Comparison of ENCODE assay signal across 9 cellular contexts in genomic region chr6:30914076-30914853, GRCh38. TPM values are rescaled to one million over a fixed set of nuclear protein-coding genes. Genes with fewer than 3 reads are reported as not detected.
A peak's percentile ranks its signal among the peaks of the same experiment; 100 is the strongest.
DNase-seq lines count a peak whose midpoint lies in the region; ATAC-seq, FAIRE-seq and TF ChIP-seq lines count a peak whose summit lies in the region.
"Had no signal": no experiment of that assay in that cellular context is flagged by ENCODE, and none has a peak within 500 bp of the region (broad histone marks: within the 10 kb centered on the region; RNA-seq: fewer than 3 reads in every experiment).

VARS2 (plus strand) TSS chr6:30914238; CDS start chr6:30914837, 599 bp downstream.

- peak within 1 kb of the TSS; percentile 87 to 93 for H3K27ac ChIP-seq in kidney (ENCODE audit: low read depth in 2 of 2, low read length in 2 of 2)

- TF ChIP-seq CTCF in AG09309 (IDR thresholded peaks at IDR 0.05; ENCODE audit: control insufficient read depth, insufficient read depth, low read depth, low read length, missing control alignments) (peak; percentile 55), kidney (IDR thresholded peaks at IDR 0.05; ENCODE audit: borderline replicate concordance, extremely low read depth, insufficient read depth) (peak; percentile 24)

- peak; percentile 64 for DNase-seq in AG09309 (ENCODE audit: low read depth)
- peak; percentile 79 for DNase-seq in NCI-H2227 treated with DMSO at 0.1 percent for 48 hours (lab: John Stamatoyannopoulos, UW)
- peak; percentile 74 for DNase-seq in activated CD4-positive, CD25-positive, alpha-beta regulatory T cell treated with anti-CD3 and anti-CD28 coated beads, Interleukin-2, amount 50 U/mL, for 16 hours (ENCODE audit: low read depth, low spot score)
- DNase-seq in central memory CD4-positive, alpha-beta T cell: peak; percentile 89
- DNase-seq in kidney: peak; percentile 97
- peak; percentile 76 to 80 for DNase-seq in stimulated activated CD4-positive, alpha-beta T cell treated with anti-CD3 and anti-CD28 coated beads, Interleukin-15, amount 100 ng/mL, for 48 hours (ENCODE audit: low read depth in 2 of 2)

- peak within 1 kb of the TSS; percentile 42 to 94 for H3K9ac ChIP-seq in kidney (ENCODE audit: low read length in 2 of 2)

- peaks cover 23 to 31% of the 10 kb centered on the region in 2 donors for H3K4me1 ChIP-seq in kidney (ENCODE audit: control insufficient read depth in 1 of 2, insufficient read depth in 1 of 2, low read depth in 1 of 2, low read length in 2 of 2)

- no peaks in the 10 kb centered on the region for H3K9me3 ChIP-seq in kidney (ENCODE audit: control insufficient read depth in 1 of 2, low read length in 2 of 2)

- H3K4me3 ChIP-seq in AG09309 (ENCODE audit: control insufficient read depth, low read depth, low read length) (peak within 1 kb of the TSS; percentile 46), kidney (ENCODE audit: low read length in 2 of 2) (peak within 1 kb of the TSS; percentile 57 to 76)

- no peak for FAIRE-seq in kidney (lab: Jason Lieb, UNC)
- FAIRE-seq: TTC549 had no signal

- ATAC-seq in GM18873 (IDR thresholded peaks at IDR 0.05; ENCODE audit: low FRiP score, unreplicated experiment) (peak; percentile 49), HG03175 (IDR thresholded peaks at IDR 0.05; ENCODE audit: unreplicated experiment) (peak; percentile 80)

- peaks cover 11 to 30% of the 10 kb centered on the region in 2 donors for H3K36me3 ChIP-seq in kidney (ENCODE audit: control insufficient read depth in 1 of 2, insufficient read depth in 2 of 2, low read length in 2 of 2)

- intact Hi-C loops in kidney (cut with DNase I): loop anchor here (10.0 kb wide), 1 partner anchor 161 kb away; no protein-coding TSS in a partner anchor

RNA-seq across cellular contexts. Expression of gene VARS2, which starts in this region (rescaled TPM):
- total RNA-seq in kidney: 34.5 TPM
- polyA plus RNA-seq in kidney (ENCODE audit: insufficient read depth, low read depth, low replicate concordance): 30.4 TPM

Comparison
In these comparisons a context has a peak if more than half of its experiments do, and no peak if none do; other contexts are left out.
1. Peak in every context shown above with its lines: DNase-seq, ATAC-seq, H3K4me3 ChIP-seq and H3K27ac ChIP-seq.